Comparison of ENCODE assay signal across 30 cellular contexts in genomic region chr1:224558904-224559303, GRCh38.
"Had no signal": no experiment of that assay in that cellular context is flagged by ENCODE, and none has a peak within 500 bp of the region (broad histone marks: within the 10 kb centered on the region; RNA-seq: fewer than 3 reads in every experiment).

No MANE protein-coding gene starts in this region.

- H3K4me3 ChIP-seq: esophagus squamous epithelium, hepatocyte, psoas muscle, right atrium auricular region, smooth muscle cell, uterus had no signal

- H3K27me3 Mint-ChIP-seq: activated CD4-positive, alpha-beta memory T cell treated with anti-CD3 and anti-CD28 coated beads, Interleukin-2, amount 10 ng/mL, durations not matched to agents 7 days and 5 days; activated T-helper 17 cell treated with anti-CD3 and anti-CD28 coated beads, Interleukin-2, amount 50 U/mL, for 72 hours; dendritic cell treated with granulocyte-macrophage colony-stimulating factor and Interleukin-4, amounts not matched to agents 40 ng/mL and 50 ng/mL, for 4 days; naive B cell; stimulated activated memory B cell treated with anti-CD40 and anti-IgM and Interleukin-4, amounts not matched to agents 10 μg/mL and 1 μg/mL and 100 μg/mL, for 72 hours; stimulated activated naive CD8-positive, alpha-beta T cell treated with anti-CD3 and anti-CD28 coated beads, Interleukin-15, amount 100 ng/mL, for 72 hours; type B pancreatic cell had no signal

- H3K4me2 ChIP-seq: hepatocyte, smooth muscle cell had no signal

- DNase-seq: activated CD4-positive, alpha-beta memory T cell treated with anti-CD3 and anti-CD28 coated beads, Interleukin-2, amount 10 ng/mL, durations not matched to agents 7 days and 5 days; activated CD4-positive, alpha-beta T cell treated with anti-CD3 and anti-CD28 coated beads, Interleukin-2, amount 10 ng/mL, durations not matched to agents 24 days and 14 days; activated CD4-positive, CD25-positive, alpha-beta regulatory T cell treated with anti-CD3 and anti-CD28 coated beads, Interleukin-2, amount 50 U/mL, for 72 hours; activated gamma-delta T cell treated with Interleukin-2 at 50 U/mL for 16 hours; activated naive CD4-positive, alpha-beta T cell treated with anti-CD3 and anti-CD28 coated beads, Interleukin-2, amount 50 U/mL, for 16 hours; activated T-cell treated with anti-CD3 and anti-CD28 coated beads, Interleukin-2, amount 50 U/mL, for 4 hours; amniotic stem cell; brain microvascular endothelial cell; central memory CD4-positive, alpha-beta T cell; endodermal cell; esophagus squamous epithelium; kidney; left colon; naive B cell; psoas muscle; stimulated activated CD4-positive, alpha-beta T cell treated with anti-CD3 and anti-CD28 coated beads, Interleukin-1b, Interleukin-23, amount 100 ng/mL, for 48 hours; stimulated activated CD4-positive, alpha-beta T cell treated with anti-CD3 and anti-CD28 coated beads, Interleukin-4, amount 100 ng/mL, for 4 hours; stimulated activated CD8-positive, alpha-beta memory T cell treated with anti-CD3 and anti-CD28 coated beads, Interleukin-4, amount 100 ng/mL, for 48 hours; stimulated activated naive CD8-positive, alpha-beta T cell treated with anti-CD3 and anti-CD28 coated beads, Interleukin-15, amount 100 ng/mL, for 72 hours; substantia nigra; uterus had no signal

- H3K27me3 ChIP-seq: brain microvascular endothelial cell, esophagus squamous epithelium, hepatocyte, right atrium auricular region, uterus had no signal

- H3K9me3 ChIP-seq: esophagus squamous epithelium, psoas muscle, right atrium auricular region, uterus had no signal

- H3K36me3 ChIP-seq: brain microvascular endothelial cell, esophagus squamous epithelium, right atrium auricular region, uterus had no signal

- H3K27ac ChIP-seq: brain microvascular endothelial cell, esophagus squamous epithelium, hepatocyte, parathyroid adenoma, psoas muscle, right atrium auricular region, uterus had no signal

- H3K27ac Mint-ChIP-seq: activated CD4-positive, alpha-beta memory T cell treated with anti-CD3 and anti-CD28 coated beads, Interleukin-2, amount 10 ng/mL, durations not matched to agents 7 days and 5 days; activated CD4-positive, alpha-beta T cell treated with anti-CD3 and anti-CD28 coated beads, Interleukin-2, amount 10 ng/mL, durations not matched to agents 24 days and 14 days; activated T-helper 17 cell treated with anti-CD3 and anti-CD28 coated beads, Interleukin-2, amount 50 U/mL, for 72 hours; dendritic cell treated with granulocyte-macrophage colony-stimulating factor and Interleukin-4, amounts not matched to agents 40 ng/mL and 50 ng/mL, for 4 days; endodermal cell; mesothelial cell of epicardium; naive B cell; stimulated activated memory B cell treated with anti-CD40 and anti-IgM and Interleukin-4, amounts not matched to agents 10 μg/mL and 1 μg/mL and 100 μg/mL, for 72 hours; stimulated activated naive CD8-positive, alpha-beta T cell treated with anti-CD3 and anti-CD28 coated beads, Interleukin-15, amount 100 ng/mL, for 72 hours; type B pancreatic cell had no signal

- H3K79me2 ChIP-seq: hepatocyte, parathyroid adenoma had no signal

- ATAC-seq: activated T-cell treated with anti-CD3 and anti-CD28 coated beads, Interleukin-2, amount 50 U/mL, for 4 hours; activated T-helper 17 cell treated with anti-CD3 and anti-CD28 coated beads, Interleukin-2, amount 50 U/mL, for 72 hours; left colon; stimulated activated memory B cell treated with anti-CD40 and anti-IgM and Interleukin-4, amounts not matched to agents 10 μg/mL and 1 μg/mL and 100 μg/mL, for 72 hours; stimulated activated naive CD8-positive, alpha-beta T cell treated with anti-CD3 and anti-CD28 coated beads, Interleukin-15, amount 100 ng/mL, for 72 hours had no signal

- H3K9ac ChIP-seq: parathyroid adenoma had no signal

- H3K4me1 ChIP-seq: parathyroid adenoma, right atrium auricular region, uterus had no signal

- H3K36me3 Mint-ChIP-seq: mesothelial cell of epicardium; naive B cell; stimulated activated memory B cell treated with anti-CD40 and anti-IgM and Interleukin-4, amounts not matched to agents 10 μg/mL and 1 μg/mL and 100 μg/mL, for 72 hours; type B pancreatic cell had no signal

- H3K4me1 Mint-ChIP-seq: activated CD4-positive, alpha-beta memory T cell treated with anti-CD3 and anti-CD28 coated beads, Interleukin-2, amount 10 ng/mL, durations not matched to agents 7 days and 5 days; activated CD4-positive, alpha-beta T cell treated with anti-CD3 and anti-CD28 coated beads, Interleukin-2, amount 10 ng/mL, durations not matched to agents 24 days and 14 days; activated T-helper 17 cell treated with anti-CD3 and anti-CD28 coated beads, Interleukin-2, amount 50 U/mL, for 72 hours; endodermal cell; mesothelial cell of epicardium; naive B cell; stimulated activated memory B cell treated with anti-CD40 and anti-IgM and Interleukin-4, amounts not matched to agents 10 μg/mL and 1 μg/mL and 100 μg/mL, for 72 hours; stimulated activated naive CD8-positive, alpha-beta T cell treated with anti-CD3 and anti-CD28 coated beads, Interleukin-15, amount 100 ng/mL, for 72 hours had no signal

- H3K4me3 Mint-ChIP-seq: activated CD4-positive, alpha-beta memory T cell treated with anti-CD3 and anti-CD28 coated beads, Interleukin-2, amount 10 ng/mL, durations not matched to agents 7 days and 5 days; activated CD4-positive, alpha-beta T cell treated with anti-CD3 and anti-CD28 coated beads, Interleukin-2, amount 10 ng/mL, durations not matched to agents 24 days and 14 days; activated T-cell treated with anti-CD3 and anti-CD28 coated beads, Interleukin-2, amount 50 U/mL, for 4 hours; activated T-helper 17 cell treated with anti-CD3 and anti-CD28 coated beads, Interleukin-2, amount 50 U/mL, for 72 hours; dendritic cell treated with granulocyte-macrophage colony-stimulating factor and Interleukin-4, amounts not matched to agents 40 ng/mL and 50 ng/mL, for 4 days; endodermal cell; mesothelial cell of epicardium; naive B cell; stimulated activated memory B cell treated with anti-CD40 and anti-IgM and Interleukin-4, amounts not matched to agents 10 μg/mL and 1 μg/mL and 100 μg/mL, for 72 hours; stimulated activated naive CD8-positive, alpha-beta T cell treated with anti-CD3 and anti-CD28 coated beads, Interleukin-15, amount 100 ng/mL, for 72 hours; type B pancreatic cell had no signal

- H3K9me3 Mint-ChIP-seq: activated CD4-positive, alpha-beta memory T cell treated with anti-CD3 and anti-CD28 coated beads, Interleukin-2, amount 10 ng/mL, durations not matched to agents 7 days and 5 days; activated CD4-positive, alpha-beta T cell treated with anti-CD3 and anti-CD28 coated beads, Interleukin-2, amount 10 ng/mL, durations not matched to agents 24 days and 14 days; stimulated activated naive CD8-positive, alpha-beta T cell treated with anti-CD3 and anti-CD28 coated beads, Interleukin-15, amount 100 ng/mL, for 72 hours; type B pancreatic cell had no signal

- H2AFZ ChIP-seq: hepatocyte, parathyroid adenoma had no signal
